In the genomic region with DNA sequence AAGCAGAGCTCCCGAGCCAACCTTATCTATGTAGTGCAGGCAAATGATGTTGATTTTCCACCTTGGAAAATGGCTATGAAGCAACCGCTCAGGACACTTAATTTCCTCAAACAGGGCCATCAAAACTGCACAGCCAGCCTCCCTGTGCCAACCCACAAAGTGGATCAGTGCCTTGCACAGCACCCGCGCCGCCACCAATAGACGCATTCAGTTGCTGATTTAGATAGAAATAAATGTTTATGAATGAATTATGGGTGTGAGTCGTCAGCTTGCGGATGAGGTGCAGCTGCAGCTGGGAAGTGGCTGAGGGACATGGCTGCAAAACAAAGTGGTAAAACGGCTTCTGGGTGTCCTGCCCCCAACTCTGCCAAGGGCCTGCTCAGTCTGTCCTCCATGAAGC, we compare ENCODE assay signal across 24 cellular contexts. TPM values are rescaled to one million over a fixed set of nuclear protein-coding genes. Genes with fewer than 3 reads are reported as not detected.
A peak's percentile ranks its signal among the peaks of the same experiment; 100 is the strongest.
DNase-seq lines count a peak whose midpoint lies in the region; ATAC-seq and TF ChIP-seq lines count a peak whose summit lies in the region.
"Had no signal": no experiment of that assay in that cellular context is flagged by ENCODE, and none has a peak within 500 bp of the region (broad histone marks: within the 10 kb centered on the region; RNA-seq: fewer than 3 reads in every experiment).

No MANE protein-coding gene starts in this region.

- H4K20me1 ChIP-seq in H9 (ENCODE audit: control insufficient read depth, insufficient read depth, insufficient read length): no peaks in the 10 kb centered on the region
- no peaks in the 10 kb centered on the region for H4K20me1 ChIP-seq in PC-3 (ENCODE audit: low read length)

- H3K27ac ChIP-seq in H9 (ENCODE audit: insufficient read length, low read depth, low read length) (no peak overlapping the region), PC-3 (ENCODE audit: low read length) (no peak overlapping the region), gastroesophageal sphincter (peak overlapping the region in 3 of 4 donors; percentile 15 to 53 (median 42))
- H3K27ac ChIP-seq: HL-60, SJCRH30 had no signal

- BruUV-seq in PC-3 (replicated peaks; lab: Mats Ljungman, UMichigan): no TSS peak

- H3K9me3 ChIP-seq in H9 (ENCODE audit: control insufficient read depth, low read depth, low read length) (no peaks in the 10 kb centered on the region), PC-3 (ENCODE audit: low read length) (0 out of 2 replicates have a peak, but pooled peaks cover 6% of the 10 kb centered on the region), gastroesophageal sphincter (no peaks in the 10 kb centered on the region)
- H3K9me3 ChIP-seq: SJCRH30 had no signal

- no peak overlapping the region for H2BK120ac ChIP-seq in H9 (ENCODE audit: low read depth, low read length, poor library complexity, severe bottlenecking)

- H4K8ac ChIP-seq in H9 (replicated peaks; ENCODE audit: insufficient read length, low read depth, low read length): no peak overlapping the region

- no peak overlapping the region for H3T11ph ChIP-seq in H9 (ENCODE audit: low read length)

- H3K4me3 Mint-ChIP-seq in H9 (no peak overlapping the region), endothelial cell (ENCODE audit: unreplicated experiment) (no peak overlapping the region)
- H3K4me3 Mint-ChIP-seq in T-helper 2 cell treated with Interferon-gamma antibody and Interleukin-4, amounts not matched to agents 5 μg/mL and 100 μg/mL, for 36 hours: no peak overlapping the region
- H3K4me3 Mint-ChIP-seq: B cell; CD4-positive, CD25-positive, alpha-beta regulatory T cell; GM23338 had no signal

- no peaks in the 10 kb centered on the region for H3K79me1 ChIP-seq in H9 (ENCODE audit: insufficient read depth, low read depth, low read length, poor library complexity, severe bottlenecking)

- H2BK12ac ChIP-seq in H9 (ENCODE audit: insufficient read length, low read depth, low read length): no peak overlapping the region

- no peaks in the 10 kb centered on the region for H3K9me2 ChIP-seq in PC-3 (replicated peaks; ENCODE audit: low read length)

- WGBS in H9 (ENCODE audit: extremely low coverage, insufficient read length, low lambda C conversion rate): no CpG with 5 or more reads among the region's 9 CpGs
- WGBS in gastroesophageal sphincter (ENCODE audit: low coverage in 1 of 2), 2 donors: 66% methylated on average over 4 of the region's 9 CpGs; no CpG with 5 or more reads in 1 of the 2 donors

- peaks cover 6% of the 10 kb centered on the region; the same call in 1 of the 2 replicates for H3K36me3 ChIP-seq in PC-3 (ENCODE audit: low read depth, low read length)
- H3K36me3 ChIP-seq in gastroesophageal sphincter: peaks cover 0 to 22% of the 10 kb centered on the region in 2 donors
- H3K36me3 ChIP-seq: SJCRH30 had no signal

- no peak for TF ChIP-seq POLR2A in gastroesophageal sphincter (IDR thresholded peaks at IDR 0.05)

- DNase-seq in H9 (no peak), PC-3 (no peak), DMS 273 treated with DMSO at 0.1 percent for 48 hours (lab: John Stamatoyannopoulos, UW) (no peak), germinal center (ENCODE audit: low spot score) (no peak), endothelial cell (ENCODE audit: low spot score) (no peak)
- DNase-seq in T-helper 2 cell treated with Interferon-gamma antibody and Interleukin-4, amounts not matched to agents 5 μg/mL and 100 μg/mL, for 36 hours (ENCODE audit: low spot score): no peak
- DNase-seq: CD4-positive, CD25-positive, alpha-beta regulatory T cell; HCEC 1CT; NCI-H1092; NCI-H1417 treated with DMSO at 0.1 percent for 48 hours; NCI-H1694 treated with DMSO at 0.1 percent for 48 hours; NCI-H226; NCI-H510A; NCI-H774; NK-92 treated with Interleukin-12 subunit alpha and Interleukin-12 subunit beta, amount 100 ng/mL, for 24 hours; PC-9; SJCRH30 had no signal

- H3K27me3 Mint-ChIP-seq in H9 (ENCODE audit: low read depth) (no peaks in the 10 kb centered on the region), endothelial cell (ENCODE audit: unreplicated experiment) (peaks cover 3% of the 10 kb centered on the region)
- H3K27me3 Mint-ChIP-seq in T-helper 2 cell treated with Interferon-gamma antibody and Interleukin-4, amounts not matched to agents 5 μg/mL and 100 μg/mL, for 36 hours (ENCODE audit: low read depth): no peaks in the 10 kb centered on the region
- H3K27me3 Mint-ChIP-seq: B cell; CD4-positive, CD25-positive, alpha-beta regulatory T cell had no signal

- H3K79me2 ChIP-seq in H9 (ENCODE audit: insufficient read depth, low read length) (no peaks in the 10 kb centered on the region), PC-3 (ENCODE audit: low read length) (no peaks in the 10 kb centered on the region)

- H2BK15ac ChIP-seq in H9 (ENCODE audit: low read depth, low read length): no peak overlapping the region

- TF ChIP-seq EP300 in gastroesophageal sphincter (IDR thresholded peaks at IDR 0.05): no peak

- no peaks in the 10 kb centered on the region for H3K23me2 ChIP-seq in H9 (ENCODE audit: insufficient read length, low read depth, low read length, poor library complexity, severe bottlenecking)

- no peaks in the 10 kb centered on the region for H3F3A ChIP-seq in PC-3 (ENCODE audit: low read length, unreplicated experiment)

- H3K9me3 Mint-ChIP-seq in H9 (no peaks in the 10 kb centered on the region), endothelial cell (ENCODE audit: unreplicated experiment) (no peaks in the 10 kb centered on the region)
- no peaks in the 10 kb centered on the region for H3K9me3 Mint-ChIP-seq in T-helper 2 cell treated with Interferon-gamma antibody and Interleukin-4, amounts not matched to agents 5 μg/mL and 100 μg/mL, for 36 hours
- H3K9me3 Mint-ChIP-seq: GM23338 had no signal

- no peak overlapping the region for H2AFZ ChIP-seq in H9 (ENCODE audit: low read length)
- H2AFZ ChIP-seq in PC-3 (ENCODE audit: low read length): no peak overlapping the region
- H2AFZ ChIP-seq: GM23338, PC-9 had no signal

- H3K27ac Mint-ChIP-seq in H9: peak overlapping the region in 2 of 3 experiments; percentile 2 to 52; a peak in 2 of 7 replicates
- no peak overlapping the region for H3K27ac Mint-ChIP-seq in T-helper 2 cell treated with Interferon-gamma antibody and Interleukin-4, amounts not matched to agents 5 μg/mL and 100 μg/mL, for 36 hours
- H3K27ac Mint-ChIP-seq in endothelial cell (ENCODE audit: unreplicated experiment): no peak overlapping the region
- H3K27ac Mint-ChIP-seq: B cell; CD4-positive, CD25-positive, alpha-beta regulatory T cell; GM23338 had no signal

- intact Hi-C loops in PC-3 (cut with micrococcal nuclease): loop anchor here (5.0 kb wide), 4 partner anchors 45 to 130 kb away; a partner anchor contains a TSS

- peaks cover 9 to 13% of the 10 kb centered on the region in 2 experiments for H3K4me1 Mint-ChIP-seq in H9
- no peaks in the 10 kb centered on the region for H3K4me1 Mint-ChIP-seq in T-helper 2 cell treated with Interferon-gamma antibody and Interleukin-4, amounts not matched to agents 5 μg/mL and 100 μg/mL, for 36 hours (ENCODE audit: low read depth)
- H3K4me1 Mint-ChIP-seq in endothelial cell (ENCODE audit: unreplicated experiment): peaks cover 15% of the 10 kb centered on the region
- H3K4me1 Mint-ChIP-seq: B cell; CD4-positive, CD25-positive, alpha-beta regulatory T cell had no signal

- no peak overlapping the region for H2BK5ac ChIP-seq in H9 (ENCODE audit: insufficient read length, low read length)

- H3K36me3 Mint-ChIP-seq in H9 (ENCODE audit: insufficient read depth in 1 of 3, low read depth in 3 of 3): no peaks in the 10 kb centered on the region
- no peaks in the 10 kb centered on the region for H3K36me3 Mint-ChIP-seq in T-helper 2 cell treated with Interferon-gamma antibody and Interleukin-4, amounts not matched to agents 5 μg/mL and 100 μg/mL, for 36 hours (ENCODE audit: low read depth)
- no peaks in the 10 kb centered on the region for H3K36me3 Mint-ChIP-seq in endothelial cell (ENCODE audit: low read depth, unreplicated experiment)
- H3K36me3 Mint-ChIP-seq: CD4-positive, CD25-positive, alpha-beta regulatory T cell had no signal

- H3K4me3 ChIP-seq in PC-3 (ENCODE audit: low read length): no peak overlapping the region
- H3K4me3 ChIP-seq in gastroesophageal sphincter: no peak overlapping the region
- H3K4me3 ChIP-seq: GM23338, PC-9, SJCRH30 had no signal

- no peak overlapping the region for H3K18ac ChIP-seq in H9 (ENCODE audit: insufficient read length, low read depth, low read length)

- TF ChIP-seq CTCF in H9 (conservative IDR thresholded peaks at IDR 0.05): no peak
- no peak for TF ChIP-seq CTCF in PC-3 (conservative IDR thresholded peaks at IDR 0.05; ENCODE audit: low read depth, low read length)
- no peak for TF ChIP-seq CTCF in gastroesophageal sphincter (IDR thresholded peaks at IDR 0.05)
- no peak for TF ChIP-seq CTCF in endothelial cell (IDR thresholded peaks at IDR 0.05; ENCODE audit: unreplicated experiment)

- H4K5ac ChIP-seq in H9 (ENCODE audit: insufficient read length, low read depth, low read length): no peak overlapping the region

- 0 out of 2 replicates have a peak, but pooled peaks cover 3% of the 10 kb centered on the region for H3K4me1 ChIP-seq in H9 (ENCODE audit: insufficient read depth, low read length)
- H3K4me1 ChIP-seq in PC-3 (ENCODE audit: insufficient read depth, low read length): peaks cover 19% of the 10 kb centered on the region
- H3K4me1 ChIP-seq in gastroesophageal sphincter: peaks cover 0 to 44% (median 0%) of the 10 kb centered on the region in 3 donors

- no peak overlapping the region for H3K56ac ChIP-seq in H9 (ENCODE audit: insufficient read length, low read depth, low read length)

- H3K4me2 ChIP-seq in H9 (ENCODE audit: insufficient read depth, insufficient read length, low read length) (no peak overlapping the region), PC-3 (ENCODE audit: low read length) (no peak overlapping the region)
- H3K4me2 ChIP-seq: GM23338 had no signal

- H2AK5ac ChIP-seq in H9 (ENCODE audit: insufficient read length, low read length): no peak overlapping the region

- H3K14ac ChIP-seq in H9 (ENCODE audit: insufficient read depth, low read length): no peak overlapping the region; the same call in 1 of the 2 replicates

- CTCF ChIA-PET in PC-3 (lab: Charles Lee): no interaction called here

- H3K9ac ChIP-seq in H9 (ENCODE audit: extremely low read depth, insufficient read length, low read length) (no peak overlapping the region), PC-3 (ENCODE audit: low read length) (no peak overlapping the region)

- POLR2A ChIA-PET in PC-3 (lab: Charles Lee; ENCODE audit: unreplicated experiment): no interaction called here

- H3K23ac ChIP-seq in H9 (ENCODE audit: insufficient read length, low read depth, low read length): no peak overlapping the region

- no peak overlapping the region for H3K4ac ChIP-seq in H9 (ENCODE audit: low read depth, low read length)

- no peak overlapping the region for H4K91ac ChIP-seq in H9 (ENCODE audit: insufficient read length, low read depth, low read length)

- H3K27me3 ChIP-seq in H9 (ENCODE audit: insufficient read depth, low read length): no peaks in the 10 kb centered on the region
- no peaks in the 10 kb centered on the region for H3K27me3 ChIP-seq in PC-3 (ENCODE audit: low read length)
- H3K27me3 ChIP-seq in gastroesophageal sphincter: no peaks in the 10 kb centered on the region
- H3K27me3 ChIP-seq: SJCRH30 had no signal

- no peak overlapping the region for H2BK20ac ChIP-seq in H9 (ENCODE audit: low read depth, low read length, poor library complexity, severe bottlenecking)

- ATAC-seq in PC-3 (peak; percentile 12), gastroesophageal sphincter (no peak)
- ATAC-seq: GM23338, Right ventricle myocardium inferior, SK-N-SH treated with all-trans-retinoic acid at 6 μM for 48 hours had no signal

RNA-seq across cellular contexts. Expression of a gene that starts 47.0 kb away (rescaled TPM):
- total RNA-seq in H9 (2021) (2.9 and 3.3 TPM in 2 replicates), PC-3 (2014; rRNA removed) (10.7 and 16.4 TPM in 2 replicates), gastroesophageal sphincter (100 to 1,000 TPM; 199 to 801 (median 448) TPM), endothelial cell (ENCODE audit: unreplicated experiment) (1.6 TPM)
- total RNA-seq: A673; B cell; CD4-positive, CD25-positive, alpha-beta regulatory T cell; SJCRH30 had no signal

Comparison
In these comparisons a context has a peak if more than half of its experiments do, and no peak if none do; other contexts are left out.
1. H3K27ac ChIP-seq: peak in gastroesophageal sphincter (3 of 4); none in H9 (single experiment) and PC-3 (single experiment).
2. H3K27ac Mint-ChIP-seq: peak in H9 (2 of 3); none in T-helper 2 cell treated with Interferon-gamma antibody and Interleukin-4, amounts not matched to agents 5 μg/mL and 100 μg/mL, for 36 hours (single experiment) and endothelial cell (single experiment).
3. RNA of a gene that starts 47.0 kb away (total RNA-seq): 199 to 801 TPM in gastroesophageal sphincter; 10.7 to 16.4 TPM in PC-3, 2.9 to 3.3 TPM in H9 and 1.6 TPM in endothelial cell (single experiment); every median in the first group is over 10 times any median in the second.